Comparison of ENCODE assay signal across 24 cellular contexts in the genomic region with DNA sequence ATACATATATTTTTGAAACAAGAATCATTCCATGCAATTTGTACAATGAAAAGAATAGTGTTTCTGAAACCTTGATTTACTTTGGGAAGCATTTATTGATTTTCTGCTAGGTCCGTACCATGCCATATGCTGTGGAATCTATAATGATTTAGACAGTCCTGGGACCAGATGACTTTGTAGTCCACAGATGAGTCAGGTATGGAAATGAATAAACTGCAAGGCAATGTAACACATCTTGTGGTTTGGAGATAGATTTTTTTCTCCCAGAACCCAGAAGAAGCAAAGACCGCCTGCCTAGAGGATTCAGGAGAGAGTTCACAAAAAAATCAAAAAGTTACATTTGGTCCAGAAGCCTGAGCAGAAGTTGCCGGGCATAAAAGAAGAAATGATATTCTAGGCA.
DNase-seq lines count a peak whose midpoint lies in the region; FAIRE-seq and TF ChIP-seq lines count a peak whose summit lies in the region.
"Had no signal": no experiment of that assay in that cellular context is flagged by ENCODE, and none has a peak within 500 bp of the region (broad histone marks: within the 10 kb centered on the region; RNA-seq: fewer than 3 reads in every experiment).

No MANE protein-coding gene starts in this region.

- H3K4me3 Mint-ChIP-seq in astrocyte (ENCODE audit: unreplicated experiment) = no peak overlapping the region
- H3K4me3 Mint-ChIP-seq: CD4-positive, CD25-positive, alpha-beta regulatory T cell had no signal

- H3K4me3 ChIP-seq in astrocyte (ENCODE audit: insufficient read depth, low read depth, low read length) = no peak overlapping the region
- H3K4me3 ChIP-seq: BLaER1, K562, SK-N-MC had no signal

- DNase-seq in ELR (ENCODE audit: low read depth) (peak; percentile 55), HT1080 (ENCODE audit: low read depth) (peak; percentile 9), astrocyte (ENCODE audit: low read depth) (peak; percentile 2), kidney tubule cell (ENCODE audit: low spot score) (peak; percentile 2), DMS53 treated with DMSO at 0.1 percent for 48 hours (lab: John Stamatoyannopoulos, UW; ENCODE audit: unreplicated experiment) (no peak), NCI-H2227 treated with DMSO at 0.1 percent for 48 hours (lab: John Stamatoyannopoulos, UW) (no peak)
- DNase-seq in effector CD4-positive, alpha-beta T cell = no peak
- DNase-seq: CD4-positive, CD25-positive, alpha-beta regulatory T cell; DMS53; GOT3; Kasumi-1; MV-4-11; NCI-H146; NCI-H2107; NCI-H446; NCI-H524 treated with DMSO at 0.1 percent for 48 hours; NCI-H774; SIG-M5 had no signal

- H3K9me3 Mint-ChIP-seq in astrocyte (ENCODE audit: unreplicated experiment) = no peaks in the 10 kb centered on the region

- no peak for FAIRE-seq in astrocyte (lab: Jason Lieb, UNC)
- FAIRE-seq: D721Med, HepG2, K562, RCC 7860 had no signal

- no peaks in the 10 kb centered on the region for H4K20me1 ChIP-seq in astrocyte (ENCODE audit: insufficient read depth, low read length)
- H4K20me1 ChIP-seq: BLaER1 had no signal

- H3K27me3 ChIP-seq in astrocyte (ENCODE audit: insufficient read depth, low read length) = no peaks in the 10 kb centered on the region
- H3K27me3 ChIP-seq: BLaER1 had no signal

- H3K27ac Mint-ChIP-seq in astrocyte (ENCODE audit: unreplicated experiment) = no peak overlapping the region
- H3K27ac Mint-ChIP-seq: CD4-positive, CD25-positive, alpha-beta regulatory T cell had no signal

- no peak for TF ChIP-seq CTCF in astrocyte (IDR thresholded peaks at IDR 0.05; ENCODE audit: insufficient read depth, low read depth, low read length)

- no peak overlapping the region for H3K27ac ChIP-seq in astrocyte (ENCODE audit: low read depth, low read length)
- H3K27ac ChIP-seq: BLaER1, SK-N-MC had no signal

- no peaks in the 10 kb centered on the region for H3K79me2 ChIP-seq in astrocyte (ENCODE audit: insufficient read depth, low read length)

- H3K9ac ChIP-seq in astrocyte (ENCODE audit: low read length) = no peak overlapping the region
- H3K9ac ChIP-seq: BLaER1 had no signal

- no peak overlapping the region for H3K4me2 ChIP-seq in astrocyte (ENCODE audit: low read length)
- H3K4me2 ChIP-seq: BLaER1 had no signal

- H3K4me1 ChIP-seq in astrocyte (ENCODE audit: insufficient read depth, low read length) = no peaks in the 10 kb centered on the region
- H3K4me1 ChIP-seq: BLaER1 had no signal

- no peak overlapping the region for H2AFZ ChIP-seq in astrocyte (ENCODE audit: low read depth, low read length)

- no peaks in the 10 kb centered on the region for H3K36me3 Mint-ChIP-seq in astrocyte (ENCODE audit: low read depth, unreplicated experiment)
- H3K36me3 Mint-ChIP-seq: CD4-positive, CD25-positive, alpha-beta regulatory T cell had no signal

- no peaks in the 10 kb centered on the region for H3K9me3 ChIP-seq in astrocyte (ENCODE audit: insufficient read depth, low read depth, low read length)
- H3K9me3 ChIP-seq: BLaER1 had no signal

- H3K4me1 Mint-ChIP-seq in astrocyte (ENCODE audit: low read depth, unreplicated experiment) = peaks cover 7% of the 10 kb centered on the region
- H3K4me1 Mint-ChIP-seq: CD4-positive, CD25-positive, alpha-beta regulatory T cell had no signal

- no peaks in the 10 kb centered on the region for H3K27me3 Mint-ChIP-seq in astrocyte (ENCODE audit: low read depth, unreplicated experiment)
- H3K27me3 Mint-ChIP-seq: CD4-positive, CD25-positive, alpha-beta regulatory T cell had no signal

- H3K36me3 ChIP-seq in astrocyte (ENCODE audit: insufficient read depth, low read length) = no peaks in the 10 kb centered on the region
- H3K36me3 ChIP-seq: BLaER1 had no signal

Comparison
In these comparisons a context has a peak if more than half of its experiments do, and no peak if none do; other contexts are left out.
1. DNase-seq: peak in ELR (single experiment), HT1080 (single experiment), astrocyte (single experiment) and kidney tubule cell (single experiment); none in DMS53 treated with DMSO at 0.1 percent for 48 hours (single experiment), NCI-H2227 treated with DMSO at 0.1 percent for 48 hours (single experiment) and effector CD4-positive, alpha-beta T cell (single experiment).